Comparison of ENCODE assay signal across 7 cellular contexts in genomic region chr16:30561212-30561816, GRCh38. TPM values are rescaled to one million over a fixed set of nuclear protein-coding genes. Genes with fewer than 3 reads are reported as not detected.
DNase-seq lines count a peak whose midpoint lies in the region; ATAC-seq lines count a peak whose summit lies in the region.
"Had no signal": no experiment of that assay in that cellular context is flagged by ENCODE, and none has a peak within 500 bp of the region (broad histone marks: within the 10 kb centered on the region; RNA-seq: fewer than 3 reads in every experiment).

No MANE protein-coding gene starts in this region.

- H3K27ac ChIP-seq in esophagus (ENCODE audit: low read depth in 2 of 2, low read length in 1 of 2) = peak overlapping the region in 1 of 2 donors; percentile 33
- H3K27ac ChIP-seq in skeletal muscle tissue (ENCODE audit: low read depth, low read length) = peak overlapping the region; percentile 56

- H3K27me3 ChIP-seq in esophagus (ENCODE audit: control insufficient read depth in 1 of 2, insufficient read depth in 2 of 2, low read length in 2 of 2) = no peaks in the 10 kb centered on the region
- peaks cover 0 to 2% (median 0%) of the 10 kb centered on the region in 3 donors for H3K27me3 ChIP-seq in skeletal muscle tissue (ENCODE audit: control insufficient read depth in 3 of 3, insufficient read depth in 3 of 3, low read length in 3 of 3)

- whole genome bisulfite sequencing in esophagus, 2 donors = 19 to 23% methylated on average over 45 of the region's 45 CpGs

- ATAC-seq in HG02938 (IDR thresholded peaks at IDR 0.05; ENCODE audit: unreplicated experiment) (no peak), GM21825 (IDR thresholded peaks at IDR 0.05; ENCODE audit: unreplicated experiment) (no peak)

- H3K36me3 ChIP-seq in esophagus (ENCODE audit: control insufficient read depth in 2 of 2, insufficient read depth in 2 of 2, low read length in 1 of 2) (no peaks in the 10 kb centered on the region), skeletal muscle tissue (ENCODE audit: control insufficient read depth in 3 of 3, insufficient read depth in 3 of 3, low read length in 3 of 3) (no peaks in the 10 kb centered on the region)

- peak overlapping the region; percentile 42 to 43 for H3K4me3 ChIP-seq in esophagus (ENCODE audit: low read depth in 1 of 2, low read length in 2 of 2)
- peak overlapping the region; percentile 77 to 79 (median 78) for H3K4me3 ChIP-seq in skeletal muscle tissue (ENCODE audit: low read length in 3 of 3)

- no peaks in the 10 kb centered on the region for H3K9me3 ChIP-seq in esophagus (ENCODE audit: control insufficient read depth in 2 of 2, insufficient read depth in 1 of 2, low read depth in 1 of 2, low read length in 1 of 2)
- H3K9me3 ChIP-seq in skeletal muscle tissue (ENCODE audit: control insufficient read depth in 3 of 3, low read length in 3 of 3) = no peaks in the 10 kb centered on the region

- H3K4me1 ChIP-seq in esophagus (ENCODE audit: control insufficient read depth in 2 of 2, insufficient read depth in 2 of 2, low read length in 1 of 2) = peaks cover 0 to 2% of the 10 kb centered on the region in 2 donors
- H3K4me1 ChIP-seq in skeletal muscle tissue (ENCODE audit: control insufficient read depth in 3 of 3, insufficient read depth in 3 of 3, low read length in 3 of 3) = peaks cover 15 to 22% (median 18%) of the 10 kb centered on the region in 3 donors

- H3K9ac ChIP-seq in skeletal muscle tissue (ENCODE audit: low read depth in 1 of 3, low read length in 3 of 3) = peak overlapping the region; percentile 70 to 84 (median 77)

- DNase-seq in OCI-M1 (lab: John Stamatoyannopoulos, UW) = peak; percentile 87
- DNase-seq in T1000 (lab: John Stamatoyannopoulos, UW) = no peak
- DNase-seq: NCI-H2227 treated with DMSO at 0.1 percent for 48 hours had no signal

RNA-seq across cellular contexts. Expression of gene ZNF764, which starts 3.1 kb away (rescaled TPM):
- polyA plus RNA-seq in esophagus = 1 to 10 TPM; 2.7 to 3.1 TPM
- 3.7 TPM for total RNA-seq in skeletal muscle tissue

RNA-seq across cellular contexts. Expression of gene ZNF688, which starts 10.2 kb away (rescaled TPM):
- 10 to 100 TPM in 1 of 2 donors, 1 to 10 TPM in 1; 8.4 to 16.3 TPM for polyA plus RNA-seq in esophagus
- total RNA-seq in skeletal muscle tissue = 5.7 TPM

RNA-seq across cellular contexts. Expression of gene ZNF785, which starts 24.2 kb away (rescaled TPM):
- polyA plus RNA-seq in esophagus = 1 to 10 TPM; 3.2 to 5.9 TPM
- 10.4 TPM for total RNA-seq in skeletal muscle tissue

RNA-seq across cellular contexts. Expression of gene ZNF747, which starts 26.7 kb away (rescaled TPM):
- polyA plus RNA-seq in esophagus = 1 to 10 TPM; 4.4 to 4.5 TPM
- 8.4 TPM for total RNA-seq in skeletal muscle tissue

RNA-seq across cellular contexts. Expression of gene ZNF768, which starts 34.9 kb away (rescaled TPM):
- 10 to 100 TPM; 15.2 to 29.4 TPM for polyA plus RNA-seq in esophagus
- 23.5 TPM for total RNA-seq in skeletal muscle tissue
